1 cellular context compared by ENCODE assay signal in genomic region chr5:2335156-2335555, GRCh38.
TF ChIP-seq lines count a peak whose summit lies in the region.

No MANE protein-coding gene starts in this region.

TF ChIP-seq in GM23338, 12 proteins besides CTCF, POLR2A, EP300 and RAD21 (continued from another document):
- TF ChIP-seq STAT1 (IDR thresholded peaks at IDR 0.05; ENCODE audit: unreplicated experiment) (no peak), EZH2 (IDR thresholded peaks at IDR 0.05; ENCODE audit: low read depth, unreplicated experiment) (no peak), ZNF331 (CRISPR knock-in tag; IDR thresholded peaks at IDR 0.05; ENCODE audit: low read depth) (no peak), ETS1 (IDR thresholded peaks at IDR 0.05) (no peak), EZH2phosphoT487 (IDR thresholded peaks at IDR 0.05; ENCODE audit: unreplicated experiment) (no peak), ZNF114 (CRISPR knock-in tag; IDR thresholded peaks at IDR 0.05) (no peak), CREB1 (CRISPR knock-in tag; IDR thresholded peaks at IDR 0.05; ENCODE audit: low read depth) (no peak), REST (IDR thresholded peaks at IDR 0.05; ENCODE audit: unreplicated experiment) (no peak), POLR2AphosphoS5 (IDR thresholded peaks at IDR 0.05; ENCODE audit: low read depth) (no peak)
